1 cellular context compared by ENCODE assay signal in genomic region chr1:236325567-236325966, GRCh38.
TF ChIP-seq lines count a peak whose summit lies in the region.

No MANE protein-coding gene starts in this region.

TF ChIP-seq in K562, 482 proteins besides CTCF, POLR2A, EP300 and RAD21 (continued from another document):
- TF ChIP-seq SMAD4 (CRISPR knock-in tag; conservative IDR thresholded peaks at IDR 0.05) (peak; percentile 47; the same call in 1 of the 2 replicates), PYGO2 (tag; IDR thresholded peaks at IDR 0.05) (0 out of 2 replicates have a peak, but pooled peaks have one; percentile 31), JUNB (CRISPR knock-in tag; conservative IDR thresholded peaks at IDR 0.05) (no peak), PTTG1 (tag; IDR thresholded peaks at IDR 0.05; ENCODE audit: low read depth) (0 out of 2 replicates have a peak, but pooled peaks have one; percentile 42), ZNF316 (IDR thresholded peaks at IDR 0.05) (peak; percentile 99)
- TF ChIP-seq, protein P1, sequence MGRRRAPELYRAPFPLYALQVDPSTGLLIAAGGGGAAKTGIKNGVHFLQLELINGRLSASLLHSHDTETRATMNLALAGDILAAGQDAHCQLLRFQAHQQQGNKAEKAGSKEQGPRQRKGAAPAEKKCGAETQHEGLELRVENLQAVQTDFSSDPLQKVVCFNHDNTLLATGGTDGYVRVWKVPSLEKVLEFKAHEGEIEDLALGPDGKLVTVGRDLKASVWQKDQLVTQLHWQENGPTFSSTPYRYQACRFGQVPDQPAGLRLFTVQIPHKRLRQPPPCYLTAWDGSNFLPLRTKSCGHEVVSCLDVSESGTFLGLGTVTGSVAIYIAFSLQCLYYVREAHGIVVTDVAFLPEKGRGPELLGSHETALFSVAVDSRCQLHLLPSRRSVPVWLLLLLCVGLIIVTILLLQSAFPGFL (CRISPR knock-in tag; IDR thresholded peaks at IDR 0.05): no peak
